ENCODE assay signal across 12 cellular contexts in the genomic region with DNA sequence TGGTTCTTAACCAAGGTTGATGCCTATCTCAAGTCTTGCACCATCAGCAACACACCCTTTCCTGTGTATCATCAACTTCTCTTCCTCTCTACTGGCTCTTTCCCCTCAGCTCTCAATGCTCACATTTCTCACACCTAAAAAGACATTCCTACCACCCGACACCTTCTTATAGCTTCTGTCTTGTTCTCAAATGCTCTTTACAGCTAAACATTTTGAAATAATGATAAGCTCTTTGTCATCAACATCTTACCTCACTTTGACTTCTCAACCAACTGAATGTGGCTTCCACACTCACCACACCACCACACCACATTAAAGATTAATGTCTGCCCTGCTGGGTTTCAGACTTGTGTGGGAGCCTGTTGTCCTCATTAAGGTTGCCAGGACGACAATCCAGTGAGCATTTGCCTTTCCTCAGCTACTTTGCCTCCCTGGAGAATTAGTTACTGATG.
DNase-seq lines count a peak whose midpoint lies in the region; ATAC-seq and TF ChIP-seq lines count a peak whose summit lies in the region.
"Had no signal": no experiment of that assay in that cellular context is flagged by ENCODE, and none has a peak within 500 bp of the region (broad histone marks: within the 10 kb centered on the region; RNA-seq: fewer than 3 reads in every experiment).

No MANE protein-coding gene starts in this region.

- H3K27me3 ChIP-seq in dorsolateral prefrontal cortex (no peaks in the 10 kb centered on the region), suprapubic skin (no peaks in the 10 kb centered on the region)
- H3K27me3 ChIP-seq: transverse colon had no signal

- no peak for TF ChIP-seq POLR2A in suprapubic skin (IDR thresholded peaks at IDR 0.05)

- 47% methylated on average over 2 of the region's 2 CpGs for WGBS in suprapubic skin

- ATAC-seq in HG02852 (IDR thresholded peaks at IDR 0.05; ENCODE audit: unreplicated experiment), result no peak

- H3K4me1 ChIP-seq in suprapubic skin, result no peaks in the 10 kb centered on the region
- H3K4me1 ChIP-seq: transverse colon had no signal

- no peak overlapping the region for H3K27ac ChIP-seq in dorsolateral prefrontal cortex
- no peak overlapping the region for H3K27ac ChIP-seq in suprapubic skin
- H3K27ac ChIP-seq: transverse colon had no signal

- H3K36me3 ChIP-seq in suprapubic skin, result no peaks in the 10 kb centered on the region
- H3K36me3 ChIP-seq: transverse colon had no signal

- H3K4me3 ChIP-seq in choroid plexus epithelial cell (ENCODE audit: low read depth, low read length) (no peak overlapping the region), dorsolateral prefrontal cortex (no peak overlapping the region), suprapubic skin (no peak overlapping the region)
- H3K4me3 ChIP-seq: transverse colon had no signal

- TF ChIP-seq EP300 in suprapubic skin (IDR thresholded peaks at IDR 0.05), result no peak

- intact Hi-C loops in dorsolateral prefrontal cortex (cut with DNase I), result no loop called here

- no peaks in the 10 kb centered on the region for H3K9me3 ChIP-seq in suprapubic skin
- H3K9me3 ChIP-seq: transverse colon had no signal

- TF ChIP-seq CTCF in choroid plexus epithelial cell (conservative IDR thresholded peaks at IDR 0.05; ENCODE audit: low read depth, low read length) (no peak), dorsolateral prefrontal cortex (IDR thresholded peaks at IDR 0.05 in 54 of 56, conservative IDR thresholded peaks at IDR 0.05 in 2 of 56; ENCODE audit: low read depth in 1 of 56, partially characterized antibody in 56 of 56) (no peak), suprapubic skin (IDR thresholded peaks at IDR 0.05) (no peak)

- DNase-seq in stimulated activated naive CD4-positive, alpha-beta T cell treated with Interleukin-2 at 50 U/mL for 16 hours (lab: John Stamatoyannopoulos, UW), result peak; percentile 14
- no peak for DNase-seq in stimulated activated naive CD4-positive, alpha-beta T cell (lab: John Stamatoyannopoulos, UW)
- DNase-seq in SIG-M5 treated with dmso at 0.1 percent for 504 hours (lab: John Stamatoyannopoulos, UW; ENCODE audit: unreplicated experiment) (peak; percentile 84), choroid plexus epithelial cell (ENCODE audit: low read depth) (peak; percentile 5), dorsolateral prefrontal cortex (no peak), AG08396 (ENCODE audit: low spot score) (no peak), suprapubic skin (ENCODE audit: low spot score in 2 of 2) (no peak)
- DNase-seq: activated CD4-positive, CD25-positive, alpha-beta regulatory T cell treated with anti-CD3 and anti-CD28 coated beads, Interleukin-2, amount 50 U/mL, for 72 hours; DMS53; NCI-H82; transverse colon had no signal

Comparison
In these comparisons a context has a peak if more than half of its experiments do, and no peak if none do; other contexts are left out.
1. DNase-seq: peak in stimulated activated naive CD4-positive, alpha-beta T cell treated with Interleukin-2 at 50 U/mL for 16 hours (single experiment), SIG-M5 treated with dmso at 0.1 percent for 504 hours (single experiment) and choroid plexus epithelial cell (single experiment); none in stimulated activated naive CD4-positive, alpha-beta T cell (0 of 6), dorsolateral prefrontal cortex (0 of 10), AG08396 (single experiment) and suprapubic skin (0 of 2).